In the genomic region with DNA sequence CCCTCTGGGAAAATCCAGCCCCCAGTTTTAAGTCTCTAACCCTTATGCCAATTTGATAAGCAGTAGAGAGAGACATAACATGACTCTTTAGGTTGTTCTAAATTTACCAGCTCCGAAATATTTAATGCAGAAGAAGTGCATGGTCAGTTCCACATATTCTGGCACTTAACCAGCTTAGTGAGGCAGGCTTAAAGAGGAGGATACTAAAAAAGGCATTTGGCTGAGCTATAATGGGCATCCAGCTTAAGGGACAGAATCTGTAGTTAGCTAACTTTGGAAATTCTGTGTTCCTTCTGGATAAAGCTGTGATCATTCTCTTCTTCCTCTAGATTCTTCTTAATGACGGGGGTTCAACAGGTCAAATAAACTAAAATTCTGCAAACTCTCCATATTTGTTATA, we compare ENCODE assay signal across 14 cellular contexts.
"Had no signal": no experiment of that assay in that cellular context is flagged by ENCODE, and none has a peak within 500 bp of the region (broad histone marks: within the 10 kb centered on the region; RNA-seq: fewer than 3 reads in every experiment).

No MANE protein-coding gene starts in this region.

- H3K27ac ChIP-seq: gastroesophageal sphincter, hepatocyte, suprapubic skin, thyroid gland had no signal

- H3K36me3 ChIP-seq: gastroesophageal sphincter, suprapubic skin, thyroid gland had no signal

- H3K4me3 ChIP-seq: gastroesophageal sphincter, hepatocyte, smooth muscle cell, suprapubic skin, thyroid gland had no signal

- ATAC-seq: esophagus mucosa; gastroesophageal sphincter; left colon; naive thymus-derived CD8-positive, alpha-beta T cell had no signal

- H3K9me3 ChIP-seq: thyroid gland had no signal

- DNase-seq: cortex of kidney; effector memory CD4-positive, alpha-beta T cell; glutamatergic neuron; left colon; mammary epithelial cell; naive thymus-derived CD8-positive, alpha-beta T cell; stimulated activated CD4-positive, alpha-beta T cell treated with anti-CD3 and anti-CD28 coated beads, Interleukin-2, amount 100 ng/mL, for 48 hours; stimulated activated naive CD4-positive, alpha-beta T cell treated with Interleukin-2 at 50 U/mL for 16 hours; thyroid gland had no signal

- H3K27me3 ChIP-seq: gastroesophageal sphincter, hepatocyte, suprapubic skin, thyroid gland had no signal

- H3K4me1 ChIP-seq: gastroesophageal sphincter, suprapubic skin, thyroid gland had no signal
